ENCODE assay signal across 22 cellular contexts in genomic region chr20:40814328-40814960, GRCh38.
DNase-seq lines count a peak whose midpoint lies in the region; ATAC-seq and TF ChIP-seq lines count a peak whose summit lies in the region.
"Had no signal": no experiment of that assay in that cellular context is flagged by ENCODE, and none has a peak within 500 bp of the region (broad histone marks: within the 10 kb centered on the region; RNA-seq: fewer than 3 reads in every experiment).

No MANE protein-coding gene starts in this region.

- no peak for TF ChIP-seq CTCF in RWPE2 (IDR thresholded peaks at IDR 0.05; ENCODE audit: poor library complexity, severe bottlenecking)
- TF ChIP-seq CTCF in endodermal cell (conservative IDR thresholded peaks at IDR 0.05), result no peak
- TF ChIP-seq CTCF in GM20000 (IDR thresholded peaks at IDR 0.05; ENCODE audit: extremely low read depth, missing control alignments), result no peak

- no peak overlapping the region for H3K27ac ChIP-seq in RWPE2 (ENCODE audit: poor library complexity, severe bottlenecking)
- H3K27ac ChIP-seq in endodermal cell (ENCODE audit: low read depth, low read length), result no peak overlapping the region
- H3K27ac ChIP-seq in neuronal stem cell (replicated peaks; ENCODE audit: low read length), result no peak overlapping the region
- H3K27ac ChIP-seq: HL-60 had no signal

- H3K36me3 ChIP-seq in RWPE2 (ENCODE audit: low read depth), result no peaks in the 10 kb centered on the region
- no peaks in the 10 kb centered on the region for H3K36me3 ChIP-seq in endodermal cell (ENCODE audit: control insufficient read depth, insufficient read depth, low read length)
- no peaks in the 10 kb centered on the region for H3K36me3 ChIP-seq in neuronal stem cell (replicated peaks in 1 of 2; ENCODE audit: control insufficient read depth in 2 of 2, insufficient read depth in 2 of 2, low read length in 2 of 2)
- H3K36me3 ChIP-seq: BE2C had no signal

- no peak overlapping the region for H3K14ac ChIP-seq in neuronal stem cell (ENCODE audit: low read length)

- no peak overlapping the region for H3K4me3 Mint-ChIP-seq in activated CD8-positive, alpha-beta memory T cell treated with anti-CD3 and anti-CD28 coated beads, Interleukin-2, amount 10 ng/mL, durations not matched to agents 7 days and 5 days
- H3K4me3 Mint-ChIP-seq in endodermal cell, result no peak overlapping the region
- H3K4me3 Mint-ChIP-seq: CD4-positive, CD25-positive, alpha-beta regulatory T cell; CD8-positive, alpha-beta memory T cell had no signal

- no peak overlapping the region for H4K91ac ChIP-seq in neuronal stem cell (ENCODE audit: low read depth, low read length, poor library complexity)

- H3K4me2 ChIP-seq in neuronal stem cell (ENCODE audit: insufficient read depth, low read length, poor library complexity, severe bottlenecking), result no peak overlapping the region

- no peaks in the 10 kb centered on the region for H3K79me1 ChIP-seq in neuronal stem cell (ENCODE audit: low read depth, low read length)

- H3K4me1 ChIP-seq in RWPE2 (ENCODE audit: insufficient read depth, poor library complexity, severe bottlenecking) (no peaks in the 10 kb centered on the region), endodermal cell (ENCODE audit: control insufficient read depth, insufficient read depth, low read length) (peaks cover 3% of the 10 kb centered on the region), neuronal stem cell (ENCODE audit: control insufficient read depth in 2 of 2, insufficient read depth in 1 of 2, low read depth in 1 of 2, low read length in 2 of 2) (peaks cover 0 to 3% of the 10 kb centered on the region in 2 donors)
- H3K4me1 ChIP-seq: BE2C had no signal

- H3K9me3 Mint-ChIP-seq in activated CD8-positive, alpha-beta memory T cell treated with anti-CD3 and anti-CD28 coated beads, Interleukin-2, amount 10 ng/mL, durations not matched to agents 7 days and 5 days (ENCODE audit: low read depth), result no peaks in the 10 kb centered on the region
- H3K9me3 Mint-ChIP-seq in endodermal cell, result no peaks in the 10 kb centered on the region

- DNase-seq in activated CD8-positive, alpha-beta memory T cell treated with anti-CD3 and anti-CD28 coated beads, Interleukin-2, amount 10 ng/mL, durations not matched to agents 7 days and 5 days, result peak; percentile 19
- DNase-seq in activated CD8-positive, alpha-beta memory T cell treated with anti-CD3 and anti-CD28 coated beads, Interleukin-2, amount 50 U/mL, for 4 hours, result no peak
- peak; percentile 69 for DNase-seq in RWPE2 (ENCODE audit: low spot score)
- peak; percentile 16 for DNase-seq in endodermal cell
- DNase-seq in neuronal stem cell (ENCODE audit: low spot score), result no peak
- DNase-seq in GM20000 (ENCODE audit: low spot score), result no peak
- no peak for DNase-seq in NCI-H69 (lab: John Stamatoyannopoulos, UW)
- no peak for DNase-seq in KG1 (lab: John Stamatoyannopoulos, UW)
- DNase-seq: ACHN; BE2C; C1 segment of cervical spinal cord; CD4-positive, CD25-positive, alpha-beta regulatory T cell; CD8-positive, alpha-beta memory T cell; COR-L47; DMS153; DMS79; GDM1; GOT3; H7; IMR-90 had no signal

- no peak overlapping the region for H2BK15ac ChIP-seq in neuronal stem cell (ENCODE audit: low read length)

- peak overlapping the region; percentile 35 for H2AFZ ChIP-seq in neuronal stem cell (ENCODE audit: low read length)

- no peak for ATAC-seq in activated CD8-positive, alpha-beta memory T cell treated with anti-CD3 and anti-CD28 coated beads, Interleukin-2, amount 10 ng/mL, durations not matched to agents 7 days and 5 days
- ATAC-seq in RWPE2 (ENCODE audit: low read depth), result no peak
- ATAC-seq: K562 had no signal

- CTCF ChIA-PET in activated CD8-positive, alpha-beta memory T cell treated with anti-CD3 and anti-CD28 coated beads, Interleukin-2, amount 10 ng/mL, durations not matched to agents 7 days and 5 days (lab: Charles Lee), result no interaction called here

- H3K27me3 Mint-ChIP-seq in activated CD8-positive, alpha-beta memory T cell treated with anti-CD3 and anti-CD28 coated beads, Interleukin-2, amount 10 ng/mL, durations not matched to agents 7 days and 5 days, result no peaks in the 10 kb centered on the region
- H3K27me3 Mint-ChIP-seq in endodermal cell (ENCODE audit: insufficient read depth), result no peaks in the 10 kb centered on the region

- WGBS in endodermal cell (ENCODE audit: insufficient coverage in 1 of 2, insufficient read length in 1 of 2), 2 experiments, result 91 to 96% methylated on average over 3 to 8 of the region's 8 CpGs
- no CpG with 5 or more reads among the region's 8 CpGs for WGBS in neuronal stem cell (ENCODE audit: extremely low coverage in 2 of 2, insufficient read length in 2 of 2, insufficient replicate concordance in 1 of 2), 2 donors

- H3K18ac ChIP-seq in neuronal stem cell (ENCODE audit: low read length), result no peak overlapping the region

- no peak overlapping the region for H2BK12ac ChIP-seq in neuronal stem cell (ENCODE audit: low read length)

- H2BK5ac ChIP-seq in neuronal stem cell (ENCODE audit: low read length), result no peak overlapping the region

- no peak overlapping the region for H2AK5ac ChIP-seq in neuronal stem cell (ENCODE audit: low read depth, low read length)

- H2BK120ac ChIP-seq in neuronal stem cell (ENCODE audit: low read depth, low read length), result no peak overlapping the region

- no peaks in the 10 kb centered on the region for H3K9me3 ChIP-seq in RWPE2 (ENCODE audit: severe bottlenecking)
- H3K9me3 ChIP-seq in endodermal cell (ENCODE audit: control insufficient read depth, low read length), result no peaks in the 10 kb centered on the region
- peaks cover 0 to 2% of the 10 kb centered on the region in 2 donors for H3K9me3 ChIP-seq in neuronal stem cell (replicated peaks in 1 of 2; ENCODE audit: control insufficient read depth in 2 of 2, insufficient read depth in 1 of 2, low read depth in 1 of 2, low read length in 2 of 2)
- H3K9me3 ChIP-seq: BE2C had no signal

- H4K8ac ChIP-seq in neuronal stem cell (ENCODE audit: low read depth, low read length), result no peak overlapping the region

- H3K4me3 ChIP-seq in RWPE2 (ENCODE audit: severe bottlenecking) (no peak overlapping the region), endodermal cell (ENCODE audit: low read length) (no peak overlapping the region), neuronal stem cell (ENCODE audit: low read length in 2 of 2) (peak overlapping the region in 1 of 2 donors; percentile 20)
- H3K4me3 ChIP-seq: K562 had no signal

- no peak overlapping the region for H3K23ac ChIP-seq in neuronal stem cell (ENCODE audit: low read depth, low read length, poor library complexity)

- no peak overlapping the region for H3K4ac ChIP-seq in neuronal stem cell (ENCODE audit: low read length)

- H3K36me3 Mint-ChIP-seq in activated CD8-positive, alpha-beta memory T cell treated with anti-CD3 and anti-CD28 coated beads, Interleukin-2, amount 10 ng/mL, durations not matched to agents 7 days and 5 days, result no peaks in the 10 kb centered on the region
- H3K36me3 Mint-ChIP-seq in endodermal cell (ENCODE audit: low read depth), result no peaks in the 10 kb centered on the region
- H3K36me3 Mint-ChIP-seq: CD4-positive, CD25-positive, alpha-beta regulatory T cell had no signal

- no peak overlapping the region for H3K27ac Mint-ChIP-seq in activated CD8-positive, alpha-beta memory T cell treated with anti-CD3 and anti-CD28 coated beads, Interleukin-2, amount 10 ng/mL, durations not matched to agents 7 days and 5 days
- no peak overlapping the region for H3K27ac Mint-ChIP-seq in endodermal cell

- H3K9ac ChIP-seq in endodermal cell (ENCODE audit: extremely low read depth, low read length, poor library complexity, severe bottlenecking) (no peak overlapping the region), neuronal stem cell (ENCODE audit: low read depth, low read length, poor library complexity) (no peak overlapping the region)

- H3K4me1 Mint-ChIP-seq in activated CD8-positive, alpha-beta memory T cell treated with anti-CD3 and anti-CD28 coated beads, Interleukin-2, amount 10 ng/mL, durations not matched to agents 7 days and 5 days, result no peaks in the 10 kb centered on the region
- H3K4me1 Mint-ChIP-seq in endodermal cell, result no peaks in the 10 kb centered on the region
- H3K4me1 Mint-ChIP-seq: CD4-positive, CD25-positive, alpha-beta regulatory T cell; CD8-positive, alpha-beta memory T cell had no signal

- H3K27me3 ChIP-seq in RWPE2 (ENCODE audit: insufficient read depth, poor library complexity, severe bottlenecking) (peaks cover 7% of the 10 kb centered on the region), endodermal cell (ENCODE audit: control insufficient read depth, insufficient read depth, low read length, poor library complexity, severe bottlenecking) (no peaks in the 10 kb centered on the region), neuronal stem cell (ENCODE audit: control insufficient read depth in 3 of 3, insufficient read depth in 3 of 3, low read depth in 1 of 3, low read length in 3 of 3) (peaks cover 0 to 6% (median 2%) of the 10 kb centered on the region in 3 experiments)
- H3K27me3 ChIP-seq: BE2C had no signal

Comparison
In these comparisons a context has a peak if more than half of its experiments do, and no peak if none do; other contexts are left out.
1. DNase-seq: peak in activated CD8-positive, alpha-beta memory T cell treated with anti-CD3 and anti-CD28 coated beads, Interleukin-2, amount 10 ng/mL, durations not matched to agents 7 days and 5 days (single experiment), RWPE2 (single experiment) and endodermal cell (single experiment); none in activated CD8-positive, alpha-beta memory T cell treated with anti-CD3 and anti-CD28 coated beads, Interleukin-2, amount 50 U/mL, for 4 hours (single experiment), neuronal stem cell (single experiment), GM20000 (single experiment), NCI-H69 (single experiment) and KG1 (single experiment).